9 cellular contexts compared by ENCODE assay signal in the genomic region with DNA sequence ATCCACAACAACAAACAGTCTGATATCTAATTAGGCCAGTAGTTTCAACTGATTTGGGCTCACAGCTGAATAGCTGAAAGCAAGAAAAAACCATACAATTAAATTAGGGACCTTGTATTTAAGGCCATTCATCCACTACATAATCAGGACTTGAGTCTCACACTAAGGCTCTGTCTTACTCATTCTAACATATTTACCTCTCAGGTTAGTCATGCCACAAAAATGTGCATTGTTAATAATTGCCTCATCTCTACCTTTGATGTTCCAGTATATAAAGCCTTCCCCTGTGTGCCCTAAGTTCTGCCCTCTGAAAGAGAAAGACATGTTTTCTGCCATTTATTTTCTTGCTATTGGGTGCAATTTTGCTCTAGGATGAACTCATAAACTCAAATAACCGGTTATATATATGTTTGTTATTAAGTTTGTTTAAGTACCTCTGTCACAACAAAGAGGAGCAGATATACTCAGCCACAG. TPM values are rescaled to one million over a fixed set of nuclear protein-coding genes. Genes with fewer than 3 reads are reported as not detected.
DNase-seq lines count a peak whose midpoint lies in the region; ATAC-seq and TF ChIP-seq lines count a peak whose summit lies in the region.
"Had no signal": no experiment of that assay in that cellular context is flagged by ENCODE, and none has a peak within 500 bp of the region (broad histone marks: within the 10 kb centered on the region; RNA-seq: fewer than 3 reads in every experiment).

No MANE protein-coding gene starts in this region.

- H3K4me3 Mint-ChIP-seq in progenitor cell of endocrine pancreas (ENCODE audit: low read depth), result no peak overlapping the region

- in situ Hi-C loops in HAP-1 (cut with MboI; ENCODE audit: low sequenced_read_pairs), result no loop called here

- H3K4me1 Mint-ChIP-seq in progenitor cell of endocrine pancreas (ENCODE audit: low read depth), result peaks cover 15% of the 10 kb centered on the region

- peak overlapping the region; percentile 93 for H3K27ac Mint-ChIP-seq in progenitor cell of endocrine pancreas

- peaks cover 2% of the 10 kb centered on the region for H3K36me3 Mint-ChIP-seq in progenitor cell of endocrine pancreas (ENCODE audit: insufficient read depth)

- DNase-seq in ELR (ENCODE audit: low read depth) (peak; percentile 99), RPMI7951 (ENCODE audit: low read depth) (peak; percentile 94), epithelial cell of proximal tubule (ENCODE audit: low read depth) (peak; percentile 98), progenitor cell of endocrine pancreas (ENCODE audit: low spot score, unreplicated experiment) (no peak), HAP-1 (ENCODE audit: low spot score in 2 of 2) (no peak)

- no peaks in the 10 kb centered on the region for H3K27me3 ChIP-seq in HAP-1 (ENCODE audit: low read depth)
- H3K27me3 ChIP-seq: cardiac muscle cell had no signal

- no peaks in the 10 kb centered on the region for H3K36me3 ChIP-seq in HAP-1 (replicated peaks)
- H3K36me3 ChIP-seq: cardiac muscle cell had no signal

- H3K4me1 ChIP-seq in HAP-1, result peaks cover 7% of the 10 kb centered on the region; the same call in 1 of the 2 replicates

- H3K4me3 ChIP-seq in epithelial cell of proximal tubule (ENCODE audit: low read depth, low read length), result no peak overlapping the region
- no peak overlapping the region for H3K4me3 ChIP-seq in HAP-1
- H3K4me3 ChIP-seq: cardiac muscle cell had no signal

- TF ChIP-seq CTCF in epithelial cell of proximal tubule (conservative IDR thresholded peaks at IDR 0.05; ENCODE audit: low read depth, low read length), result no peak
- TF ChIP-seq CTCF in progenitor cell of endocrine pancreas (IDR thresholded peaks at IDR 0.05; ENCODE audit: unreplicated experiment), result no peak

- H3K9me3 Mint-ChIP-seq in progenitor cell of endocrine pancreas (ENCODE audit: low read depth), result peaks cover 14% of the 10 kb centered on the region

- H3K9me3 ChIP-seq in HAP-1, result no peaks in the 10 kb centered on the region

- no peaks in the 10 kb centered on the region for H3K27me3 Mint-ChIP-seq in progenitor cell of endocrine pancreas

- no peak for ATAC-seq in GM19035 (IDR thresholded peaks at IDR 0.05; ENCODE audit: unreplicated experiment)
- ATAC-seq in GM21367 (IDR thresholded peaks at IDR 0.05; ENCODE audit: unreplicated experiment), result no peak
- no peak for ATAC-seq in GM18858 (IDR thresholded peaks at IDR 0.05; ENCODE audit: unreplicated experiment)

RNA-seq across cellular contexts. Expression of a gene that starts 5.3 kb away (rescaled TPM):
- 44.9 and 60.0 TPM in 2 replicates for total RNA-seq in RPMI7951 (2014; rRNA removed; shearing (Covaris generic))
- total RNA-seq in epithelial cell of proximal tubule (34.9 and 39.4 TPM in 2 replicates), progenitor cell of endocrine pancreas (63.4 and 75.0 TPM in 2 replicates)

Comparison
In these comparisons a context has a peak if more than half of its experiments do, and no peak if none do; other contexts are left out.
1. DNase-seq: peak in ELR (single experiment), RPMI7951 (single experiment) and epithelial cell of proximal tubule (single experiment); none in progenitor cell of endocrine pancreas (single experiment) and HAP-1 (0 of 2).